2 cellular contexts compared by ENCODE assay signal in the genomic region with DNA sequence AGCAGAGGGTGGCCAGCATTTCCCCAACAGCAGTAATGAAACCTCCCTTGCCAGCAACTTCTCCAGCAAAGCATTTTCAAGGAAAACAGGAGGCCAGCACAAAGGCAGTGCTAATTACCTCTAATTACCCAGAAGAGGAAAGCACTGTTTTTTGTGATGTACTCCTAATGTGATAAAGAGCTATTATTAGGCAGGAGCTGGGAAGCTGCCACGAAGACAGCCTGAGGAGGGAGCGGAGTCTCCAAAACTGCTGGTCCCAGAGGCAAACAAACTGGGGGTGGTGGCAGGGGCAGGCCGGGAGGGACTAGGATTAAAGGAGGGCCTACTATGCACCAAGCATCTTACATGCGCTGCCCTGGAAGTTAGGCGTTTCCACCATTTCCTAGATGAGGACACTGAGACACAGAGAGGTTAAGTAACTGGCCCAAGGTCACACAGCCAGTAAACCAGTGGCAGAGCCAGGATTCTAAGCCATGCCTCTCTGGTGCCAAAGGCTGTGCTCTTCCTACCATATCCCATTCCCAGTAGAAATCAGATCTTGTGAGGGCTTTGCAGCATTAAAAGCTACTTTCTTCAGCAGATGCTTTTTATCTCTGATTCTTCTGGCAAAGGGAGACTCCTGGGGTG.
TF ChIP-seq lines count a peak whose summit lies in the region.

No MANE protein-coding gene starts in this region.

TF ChIP-seq in HepG2, 621 proteins besides CTCF, POLR2A, EP300 and RAD21:
- TF ChIP-seq SATB2 (CRISPR knock-in tag; IDR thresholded peaks at IDR 0.05) (no peak), ZNF768 (CRISPR knock-in tag; IDR thresholded peaks at IDR 0.05) (peak; percentile 93)

TF ChIP-seq in K562, 482 proteins besides CTCF, POLR2A, EP300 and RAD21:
- TF ChIP-seq RBM25 (IDR thresholded peaks at IDR 0.05; ENCODE audit: low read depth, low read length, severe bottlenecking), result peak; percentile 84
- 0 out of 2 replicates have a peak, but pooled peaks have one; percentile 26 for TF ChIP-seq ZKSCAN1 (IDR thresholded peaks at IDR 0.05; ENCODE audit: low read depth, low read length)
- peak; percentile 54; the same call in 1 of the 2 replicates for TF ChIP-seq BCOR (IDR thresholded peaks at IDR 0.05)
- peak; percentile 85 for TF ChIP-seq ZFP36 (IDR thresholded peaks at IDR 0.05; ENCODE audit: low read depth, low read length, partially characterized antibody)
- TF ChIP-seq, protein P1, sequence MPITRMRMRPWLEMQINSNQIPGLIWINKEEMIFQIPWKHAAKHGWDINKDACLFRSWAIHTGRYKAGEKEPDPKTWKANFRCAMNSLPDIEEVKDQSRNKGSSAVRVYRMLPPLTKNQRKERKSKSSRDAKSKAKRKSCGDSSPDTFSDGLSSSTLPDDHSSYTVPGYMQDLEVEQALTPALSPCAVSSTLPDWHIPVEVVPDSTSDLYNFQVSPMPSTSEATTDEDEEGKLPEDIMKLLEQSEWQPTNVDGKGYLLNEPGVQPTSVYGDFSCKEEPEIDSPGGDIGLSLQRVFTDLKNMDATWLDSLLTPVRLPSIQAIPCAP (CRISPR knock-in tag; IDR thresholded peaks at IDR 0.05; ENCODE audit: borderline replicate concordance), result no peak
- 0 out of 2 replicates have a peak, but pooled peaks have one; percentile 45 for TF ChIP-seq PTBP1 (IDR thresholded peaks at IDR 0.05; ENCODE audit: low read depth, low read length)
